ENCODE assay signal across 1 cellular context in genomic region chr4:55993994-55994657, GRCh38.
A peak's percentile ranks its signal among the peaks of the same experiment; 100 is the strongest.
TF ChIP-seq lines count a peak whose summit lies in the region.

No MANE protein-coding gene starts in this region.

TF ChIP-seq in GM12878, 131 proteins besides CTCF, POLR2A, EP300 and RAD21 (continued from another document):
- no peak for TF ChIP-seq ZBTB33 (IDR thresholded peaks at IDR 0.05)
- TF ChIP-seq SUZ12 (IDR thresholded peaks at IDR 0.05; ENCODE audit: unreplicated experiment): no peak
- TF ChIP-seq NFYA (IDR thresholded peaks at IDR 0.05; ENCODE audit: borderline replicate concordance, low read depth, low read length): no peak
- TF ChIP-seq MYB (IDR thresholded peaks at IDR 0.05; ENCODE audit: borderline replicate concordance, low read depth, low read length): no peak
- no peak for TF ChIP-seq DPF2 (IDR thresholded peaks at IDR 0.05)
- TF ChIP-seq NFXL1 (IDR thresholded peaks at IDR 0.05; ENCODE audit: borderline replicate concordance): no peak
- no peak for TF ChIP-seq NKRF (conservative IDR thresholded peaks at IDR 0.05)
- no peak for TF ChIP-seq NRF1 (conservative IDR thresholded peaks at IDR 0.05; ENCODE audit: low read depth, low read length)
- no peak for TF ChIP-seq RELA (IDR thresholded peaks at IDR 0.05; ENCODE audit: borderline replicate concordance, partially characterized antibody)
- no peak for TF ChIP-seq EGR1 (IDR thresholded peaks at IDR 0.05; ENCODE audit: borderline replicate concordance in 1 of 2, low read depth in 2 of 2, low read length in 2 of 2)
- no peak for TF ChIP-seq PKNOX1 (IDR thresholded peaks at IDR 0.05)
- TF ChIP-seq BCL11A (IDR thresholded peaks at IDR 0.05; ENCODE audit: low read depth, low read length): peak; percentile 25; the same call in 1 of the 2 replicates
